Comparison of ENCODE assay signal across 8 cellular contexts in the genomic region with DNA sequence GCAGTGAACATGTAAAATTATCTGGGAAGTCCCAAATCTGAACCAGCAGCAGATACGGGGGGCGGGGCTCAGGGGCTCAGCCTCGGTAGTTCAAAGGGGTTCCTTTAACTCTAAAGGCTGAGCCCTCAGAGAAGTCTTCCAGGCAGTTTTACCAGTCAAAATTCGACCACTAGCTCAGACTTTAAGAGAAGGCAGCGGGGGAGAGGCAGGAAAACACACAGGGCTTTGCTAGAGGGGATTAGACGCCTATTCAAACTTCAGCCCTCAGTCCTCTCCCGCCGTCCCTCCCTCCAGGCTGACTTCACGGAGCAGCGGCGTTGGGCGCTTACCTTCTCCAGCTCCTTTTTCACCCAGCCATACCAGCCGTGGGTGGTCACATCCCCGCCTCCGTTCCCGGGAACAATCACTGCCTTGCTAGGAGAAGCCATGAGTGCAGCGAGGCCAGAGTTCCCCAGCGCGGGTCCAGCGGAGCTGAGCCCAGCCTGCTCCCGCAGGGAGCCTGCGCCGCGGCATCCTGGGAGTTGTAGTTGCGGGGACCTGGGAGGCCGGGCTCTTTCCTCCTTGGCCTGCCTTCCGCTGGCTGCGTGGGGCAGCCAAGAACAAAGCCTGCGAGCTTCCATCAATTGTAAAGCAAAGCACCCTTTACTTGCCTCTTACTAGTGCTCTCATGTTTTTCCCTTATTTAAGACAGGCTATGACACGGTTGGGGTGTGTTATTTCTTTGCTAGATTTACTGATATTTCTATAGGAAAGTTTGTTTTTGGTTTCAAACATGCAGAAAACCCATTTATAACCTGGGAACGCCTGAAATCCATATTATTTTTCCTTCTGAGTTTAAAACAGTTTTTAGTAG. TPM values are rescaled to one million over a fixed set of nuclear protein-coding genes. Genes with fewer than 3 reads are reported as not detected.
DNase-seq lines count a peak whose midpoint lies in the region; ATAC-seq and TF ChIP-seq lines count a peak whose summit lies in the region.

A gene (minus strand): TSS at position 486 of the 853 bp plus-strand sequence. CDS start 58 bp downstream, at position 428.

- peak within 1 kb of the TSS; percentile 99 for H3K4me3 Mint-ChIP-seq in activated B cell treated with CpG ODN at 0.5 μM for 24 hours

- peak within 1 kb of the TSS; percentile 87 for H3K27ac Mint-ChIP-seq in activated B cell treated with CpG ODN at 0.5 μM for 24 hours

- H3K36me3 Mint-ChIP-seq in activated B cell treated with CpG ODN at 0.5 μM for 24 hours (ENCODE audit: low read depth), result peaks cover 23% of the 10 kb centered on the region

- POLR2A ChIA-PET in AG04450 (lab: Yijun Ruan, JAX) (interaction anchor here (0.5 to 2.0 kb wide), 4 partner anchors 10 to 342 kb away, joined by 4 to 21 read pairs (median 8); a partner anchor contains a TSS), activated B cell treated with CpG ODN at 0.5 μM for 24 hours (lab: Charles Lee) (interaction anchor here (0.6 to 4.5 kb wide), 6 partner anchors 10 to 359 kb away, joined by 3 to 123 read pairs (median 6); a partner anchor contains a TSS)

- CTCF ChIA-PET in AG04450 (lab: Charles Lee), result interaction anchor here (0.6 to 1.4 kb wide), 6 partner anchors 8 to 54 kb away, joined by 3 to 5 read pairs (median 4); a partner anchor contains a TSS
- CTCF ChIA-PET in activated B cell treated with CpG ODN at 0.5 μM for 24 hours (lab: Charles Lee), result interaction anchor here (0.7 to 1.9 kb wide), 3 partner anchors 9 to 30 kb away, joined by 4 to 5 read pairs (median 4); a partner anchor contains a TSS

- no peaks in the 10 kb centered on the region for H3K9me3 Mint-ChIP-seq in activated B cell treated with CpG ODN at 0.5 μM for 24 hours

- no peaks in the 10 kb centered on the region for H3K27me3 ChIP-seq in AG04450 (ENCODE audit: control insufficient read depth, insufficient read depth, low read length)

- TF ChIP-seq CTCF in AG04450 (IDR thresholded peaks at IDR 0.05; ENCODE audit: low read depth, low read length), result no peak
- no peak for TF ChIP-seq CTCF in activated B cell treated with CpG ODN at 0.5 μM for 24 hours (IDR thresholded peaks at IDR 0.05)

- H3K9me3 ChIP-seq in AG04450 (ENCODE audit: control insufficient read depth, insufficient read depth, low read length), result no peaks in the 10 kb centered on the region

- peaks cover 16% of the 10 kb centered on the region for H3K4me1 Mint-ChIP-seq in activated B cell treated with CpG ODN at 0.5 μM for 24 hours

- peak; percentile 36 for DNase-seq in AG04450 (ENCODE audit: low read depth, low spot score)
- DNase-seq in NCI-H2227 (lab: John Stamatoyannopoulos, UW; ENCODE audit: unreplicated experiment), result peak; percentile 94
- peak; percentile 67 for DNase-seq in activated B cell treated with CpG ODN at 0.5 μM for 24 hours
- DNase-seq in caudate nucleus (lab: John Stamatoyannopoulos, UW), result peak in 60 of 61 donors; percentile 6 to 93 (median 77)
- DNase-seq in iris pigment epithelial cell (ENCODE audit: low read depth), result peak; percentile 85
- DNase-seq in stimulated activated CD4-positive, alpha-beta T cell treated with anti-CD3 and anti-CD28 coated beads, Interleukin-12 subunit alpha, Interleukin-12 subunit beta, amount 100 ng/mL, for 24 hours (ENCODE audit: low read depth in 2 of 2), result peak; percentile 62 to 76

- ATAC-seq in GM18868 (IDR thresholded peaks at IDR 0.05; ENCODE audit: unreplicated experiment) (peak; percentile 99), HG03103 (IDR thresholded peaks at IDR 0.05; ENCODE audit: low read depth, unreplicated experiment) (peak; percentile 98), activated B cell treated with CpG ODN at 0.5 μM for 24 hours (ENCODE audit: low read depth) (peak; percentile 99)

- H3K27me3 Mint-ChIP-seq in activated B cell treated with CpG ODN at 0.5 μM for 24 hours, result peaks cover 3% of the 10 kb centered on the region

- H3K27ac ChIP-seq in AG04450 (ENCODE audit: low read depth, low read length) (peak within 1 kb of the TSS; percentile 24), caudate nucleus (ENCODE audit: low read depth, low read length) (peak within 1 kb of the TSS; percentile 62)

- H3K4me3 ChIP-seq in AG04450 (ENCODE audit: low read depth, low read length), result peak within 1 kb of the TSS; percentile 93

- intact Hi-C loops in activated B cell treated with CpG ODN at 0.5 μM for 24 hours (cut with micrococcal nuclease), result loop anchor here (1.0 to 2.0 kb wide), 6 partner anchors 10 to 814 kb away; a partner anchor contains a TSS

RNA-seq across cellular contexts. Expression of the gene that starts here (rescaled TPM):
- polyA plus RNA-seq in AG04450 (2011; rRNA removed), result 14.5 and 19.7 TPM in 2 replicates
- 27.2 and 30.4 TPM in 2 replicates for polyA minus RNA-seq in AG04450 (2011; rRNA and poly(A)+ RNA removed)
- total RNA-seq in activated B cell treated with CpG ODN at 0.5 μM for 24 hours, result 10.6 TPM in 2 replicates

Comparison
In these comparisons a context has a peak if more than half of its experiments do, and no peak if none do; other contexts are left out.
1. Peak in every context shown above with its lines: DNase-seq, ATAC-seq, H3K4me3 ChIP-seq and H3K27ac ChIP-seq.
2. DNase-seq: peak in every context shown above with its lines; median percentile 94 in NCI-H2227; 85 in iris pigment epithelial cell; 77 in caudate nucleus; 69 in stimulated activated CD4-positive, alpha-beta T cell treated with anti-CD3 and anti-CD28 coated beads, Interleukin-12 subunit alpha, Interleukin-12 subunit beta, amount 100 ng/mL, for 24 hours; 67 in activated B cell treated with CpG ODN at 0.5 μM for 24 hours; 36 in AG04450.